1 cellular context compared by ENCODE assay signal in genomic region chr15:98000249-98001203, GRCh38.
TF ChIP-seq lines count a peak whose summit lies in the region.

No MANE protein-coding gene starts in this region.

TF ChIP-seq in H1, 55 proteins besides CTCF, POLR2A, EP300 and RAD21 (continued from another document):
- TF ChIP-seq EGR1 (IDR thresholded peaks at IDR 0.05; ENCODE audit: borderline replicate concordance, low read depth, low read length) (no peak), GTF2F1 (IDR thresholded peaks at IDR 0.05; ENCODE audit: borderline replicate concordance, low read depth, low read length) (no peak), TBP (IDR thresholded peaks at IDR 0.05; ENCODE audit: low read depth, low read length) (no peak), HDAC2 (IDR thresholded peaks at IDR 0.05; ENCODE audit: borderline replicate concordance in 1 of 2, low read depth in 2 of 2, low read length in 2 of 2) (no peak), POLR2AphosphoS5 (IDR thresholded peaks at IDR 0.05; ENCODE audit: low read depth, low read length) (no peak), FOSL1 (IDR thresholded peaks at IDR 0.05; ENCODE audit: insufficient read depth, low read depth, low read length) (no peak), TAF7 (optimal IDR thresholded peaks at IDR 0.05; ENCODE audit: borderline replicate concordance, low read depth, low read length) (no peak), CEBPB (IDR thresholded peaks at IDR 0.05; ENCODE audit: low read depth, low read length) (no peak), SAP30 (IDR thresholded peaks at IDR 0.05; ENCODE audit: insufficient read depth, insufficient replicate concordance, low read length) (no peak)
